9 cellular contexts compared by ENCODE assay signal in genomic region chr2:239157766-239158165, GRCh38.
A peak's percentile ranks its signal among the peaks of the same experiment; 100 is the strongest.
DNase-seq lines count a peak whose midpoint lies in the region; TF ChIP-seq lines count a peak whose summit lies in the region.
"Had no signal": no experiment of that assay in that cellular context is flagged by ENCODE, and none has a peak within 500 bp of the region (broad histone marks: within the 10 kb centered on the region; RNA-seq: fewer than 3 reads in every experiment).

No MANE protein-coding gene starts in this region.

- no peak overlapping the region for H3K9ac ChIP-seq in GM23248

- no peaks in the 10 kb centered on the region for H3K9me3 ChIP-seq in GM23248 (ENCODE audit: low read depth)

- H3K27me3 ChIP-seq in GM23248 (replicated peaks; ENCODE audit: insufficient read depth): no peaks in the 10 kb centered on the region

- H3K4me2 ChIP-seq in GM23248 (ENCODE audit: unreplicated experiment): no peak overlapping the region

- no peaks in the 10 kb centered on the region for H3K36me3 ChIP-seq in GM23248 (ENCODE audit: low read depth)

- H4K20me1 ChIP-seq in GM23248 (ENCODE audit: insufficient read depth): no peaks in the 10 kb centered on the region

- H2AFZ ChIP-seq in GM23248: no peak overlapping the region

- in situ Hi-C loops in GM23248 (cut with MboI): no loop called here

- DNase-seq in AG08396 (ENCODE audit: low spot score) (peak; percentile 47), HEK293T (ENCODE audit: extremely low spot score) (peak; percentile 48), dermis blood vessel endothelial cell (peak; percentile 46), lung microvascular endothelial cell (ENCODE audit: low read depth in 2 of 2) (peak; percentile 44 to 53), NAMALWA (ENCODE audit: low spot score) (no peak), GM23248 (no peak)
- DNase-seq in NK-92 treated with Interleukin-12 subunit alpha and Interleukin-12 subunit beta, amount 100 ng/mL, for 24 hours (lab: John Stamatoyannopoulos, UW): no peak
- DNase-seq in effector CD8-positive, alpha-beta T cell (lab: John Stamatoyannopoulos, UW): no peak
- DNase-seq: DND-41 had no signal

- 83 to 85% methylated on average over 11 of the region's 11 CpGs for WGBS in GM23248 (ENCODE audit: low coverage in 1 of 2, low lambda C conversion rate in 2 of 2, missing lambda C conversion rate in 2 of 2), 2 experiments

- no peaks in the 10 kb centered on the region for H3K79me2 ChIP-seq in GM23248 (ENCODE audit: insufficient read depth)

- no peak overlapping the region for H3K27ac ChIP-seq in GM23248

- no peak overlapping the region for H3K4me3 ChIP-seq in GM23248

- CTCF ChIA-PET in HEK293T (lab: Yijun Ruan, JAX): interaction anchor here (0.7 kb wide), 1 partner anchor 11 kb away, joined by 3 read pairs; no protein-coding TSS in a partner anchor

- H3K4me1 ChIP-seq in GM23248 (ENCODE audit: insufficient read depth): no peaks in the 10 kb centered on the region

- no peaks in the 10 kb centered on the region for H3F3A ChIP-seq in GM23248 (ENCODE audit: insufficient read depth)

- no peaks in the 10 kb centered on the region for H3K9me2 ChIP-seq in GM23248 (ENCODE audit: insufficient read depth)

- POLR2A ChIA-PET in HEK293T (lab: Yijun Ruan, JAX): no interaction called here

TF ChIP-seq in HEK293T, 16 proteins besides CTCF, POLR2A, EP300 and RAD21:
- no peak for TF ChIP-seq NFRKB (IDR thresholded peaks at IDR 0.05)
- no peak for TF ChIP-seq SUZ12 (IDR thresholded peaks at IDR 0.05)
- no peak for TF ChIP-seq FOXM1 (IDR thresholded peaks at IDR 0.05; ENCODE audit: borderline replicate concordance)

Comparison
In these comparisons a context has a peak if more than half of its experiments do, and no peak if none do; other contexts are left out.
1. DNase-seq: peak in AG08396 (single experiment), HEK293T (single experiment), dermis blood vessel endothelial cell (single experiment) and lung microvascular endothelial cell (2 of 2); none in NK-92 treated with Interleukin-12 subunit alpha and Interleukin-12 subunit beta, amount 100 ng/mL, for 24 hours (single experiment), NAMALWA (single experiment), GM23248 (single experiment) and effector CD8-positive, alpha-beta T cell (single experiment).